18 cellular contexts compared by ENCODE assay signal in genomic region chr6:126662966-126663365, GRCh38.
DNase-seq lines count a peak whose midpoint lies in the region; ATAC-seq and TF ChIP-seq lines count a peak whose summit lies in the region.
"Had no signal": no experiment of that assay in that cellular context is flagged by ENCODE, and none has a peak within 500 bp of the region (broad histone marks: within the 10 kb centered on the region; RNA-seq: fewer than 3 reads in every experiment).

No MANE protein-coding gene starts in this region.

- H4K20me1 ChIP-seq in IMR-90 (ENCODE audit: insufficient read depth, low read length) (no peaks in the 10 kb centered on the region), fibroblast of lung (ENCODE audit: control insufficient read depth, extremely low read depth, insufficient read depth, low read length) (no peaks in the 10 kb centered on the region)
- H4K20me1 ChIP-seq: BLaER1 had no signal

- TF ChIP-seq EP300 in ovary (IDR thresholded peaks at IDR 0.05), result no peak

- H3K27ac Mint-ChIP-seq in T-helper 17 cell, result no peak overlapping the region
- H3K27ac Mint-ChIP-seq: CD4-positive, CD25-positive, alpha-beta regulatory T cell; H9 had no signal

- H3K4me1 ChIP-seq in IMR-90 (ENCODE audit: control insufficient read depth, insufficient read depth, low read length) (peaks cover 8% of the 10 kb centered on the region), fibroblast of lung (ENCODE audit: control insufficient read depth, extremely low read depth, insufficient read depth, low read length) (peaks cover 18% of the 10 kb centered on the region), muscle layer of colon (ENCODE audit: insufficient read depth, low read length) (peaks cover 19% of the 10 kb centered on the region), ovary (ENCODE audit: insufficient read depth) (no peaks in the 10 kb centered on the region)
- H3K4me1 ChIP-seq: BLaER1 had no signal

- H2BK15ac ChIP-seq in IMR-90 (ENCODE audit: low read depth, low read length), result no peak overlapping the region

- BruUV-seq in IMR-90 (replicated peaks; lab: Mats Ljungman, UMichigan), result no TSS peak

- no peaks in the 10 kb centered on the region for H3K79me2 ChIP-seq in fibroblast of lung (ENCODE audit: control insufficient read depth, insufficient read depth, low read length)

- H3K9ac ChIP-seq in IMR-90 (ENCODE audit: low read depth, low read length) (no peak overlapping the region), fibroblast of lung (ENCODE audit: insufficient read depth, low read length) (no peak overlapping the region), muscle layer of colon (ENCODE audit: low read length) (no peak overlapping the region)
- H3K9ac ChIP-seq: BLaER1 had no signal

- H2AK9ac ChIP-seq in IMR-90 (replicated peaks; ENCODE audit: low read depth, low read length, poor library complexity), result no peak overlapping the region

- H3K18ac ChIP-seq in IMR-90 (ENCODE audit: low read depth, low read length), result no peak overlapping the region

- no peak overlapping the region for H2AK5ac ChIP-seq in IMR-90 (ENCODE audit: low read depth, low read length)

- H3K23ac ChIP-seq in IMR-90 (ENCODE audit: low read depth, low read length), result no peak overlapping the region

- CTCF ChIA-PET in IMR-90 (lab: Yijun Ruan, JAX), result no interaction called here

- no peak for TF ChIP-seq RAD21 in IMR-90 (IDR thresholded peaks at IDR 0.05; ENCODE audit: low read length)

- no peak overlapping the region for H2BK20ac ChIP-seq in IMR-90 (ENCODE audit: low read depth, low read length)

- TF ChIP-seq CTCF in AG10803 (conservative IDR thresholded peaks at IDR 0.05; ENCODE audit: low read length), result no peak
- TF ChIP-seq CTCF in IMR-90 (conservative IDR thresholded peaks at IDR 0.05; ENCODE audit: low read depth, low read length), result no peak
- no peak for TF ChIP-seq CTCF in fibroblast of lung (conservative IDR thresholded peaks at IDR 0.05 in 1 of 2, IDR thresholded peaks at IDR 0.05 in 1 of 2; ENCODE audit: low read depth in 1 of 2, low read length in 2 of 2)
- no peak for TF ChIP-seq CTCF in ovary (IDR thresholded peaks at IDR 0.05)

- H3K4me3 Mint-ChIP-seq in T-helper 17 cell, result no peak overlapping the region
- H3K4me3 Mint-ChIP-seq: CD4-positive, CD25-positive, alpha-beta regulatory T cell; H9 had no signal

- no peaks in the 10 kb centered on the region for H3K9me1 ChIP-seq in IMR-90 (ENCODE audit: insufficient read depth, low read length)

- H3K36me3 ChIP-seq in IMR-90 (ENCODE audit: control insufficient read depth, insufficient read depth, low read length) (no peaks in the 10 kb centered on the region), fibroblast of lung (ENCODE audit: control insufficient read depth, insufficient read depth, low read length) (no peaks in the 10 kb centered on the region), muscle layer of colon (ENCODE audit: insufficient read depth, low read length) (no peaks in the 10 kb centered on the region), ovary (no peaks in the 10 kb centered on the region)
- H3K36me3 ChIP-seq: BLaER1 had no signal

- H3K79me1 ChIP-seq in IMR-90 (ENCODE audit: low read depth in 1 of 2, low read length in 2 of 2), result no peaks in the 10 kb centered on the region

- no peak overlapping the region for H3K4me2 ChIP-seq in IMR-90 (ENCODE audit: low read depth, low read length)
- H3K4me2 ChIP-seq in fibroblast of lung (ENCODE audit: extremely low read depth, insufficient read depth, low read length), result no peak overlapping the region
- H3K4me2 ChIP-seq: BLaER1 had no signal

- intact Hi-C loops in IMR-90 (cut with micrococcal nuclease) (loop anchor here (5.0 kb wide), 3 partner anchors 439 to 491 kb away; no protein-coding TSS in a partner anchor), ovary (cut with DNase I) (no loop called here)

- ATAC-seq in IMR-90 (ENCODE audit: low read depth) (no peak), T-helper 17 cell (no peak)
- ATAC-seq: K562 had no signal

- POLR2A ChIA-PET in IMR-90 (lab: Charles Lee; ENCODE audit: unreplicated experiment), result no interaction called here

- no peaks in the 10 kb centered on the region for H3K27me3 Mint-ChIP-seq in T-helper 17 cell

- no peak overlapping the region for H4K91ac ChIP-seq in IMR-90 (ENCODE audit: insufficient read depth, low read depth, low read length)

- DNase-seq in AG10803 (ENCODE audit: low read depth) (peak; percentile 21), IMR-90 (no peak), fibroblast of lung (ENCODE audit: low read depth in 2 of 2) (no peak), NCI-H1436 (lab: John Stamatoyannopoulos, UW) (no peak), T-helper 17 cell (no peak), ovary (no peak), cerebellum (ENCODE audit: low spot score) (no peak)
- DNase-seq: AML-193; Calu3; CD4-positive, CD25-positive, alpha-beta regulatory T cell; DMS 273 treated with DMSO at 0.1 percent for 48 hours; GOT3; H9 had no signal

- dilution Hi-C loops in IMR-90 (cut with HindIII; ENCODE audit: low sequenced_read_pairs, unreplicated experiment), result no loop called here

- no peak overlapping the region for H3K14ac ChIP-seq in IMR-90 (replicated peaks; ENCODE audit: low read depth, low read length)

- no peaks in the 10 kb centered on the region for H3K27me3 ChIP-seq in IMR-90 (ENCODE audit: control insufficient read depth, insufficient read depth, low read length)
- no peaks in the 10 kb centered on the region for H3K27me3 ChIP-seq in fibroblast of lung (ENCODE audit: control insufficient read depth, insufficient read depth, low read length)
- no peaks in the 10 kb centered on the region for H3K27me3 ChIP-seq in muscle layer of colon (ENCODE audit: control insufficient read depth in 1 of 2, insufficient read depth in 2 of 2, low read length in 2 of 2)
- H3K27me3 ChIP-seq in ovary, result no peaks in the 10 kb centered on the region
- H3K27me3 ChIP-seq: BLaER1 had no signal

- H3K4me1 Mint-ChIP-seq in T-helper 17 cell, result no peaks in the 10 kb centered on the region
- H3K4me1 Mint-ChIP-seq: CD4-positive, CD25-positive, alpha-beta regulatory T cell; H9 had no signal

- peak overlapping the region; percentile 4 for H2BK5ac ChIP-seq in IMR-90 (ENCODE audit: low read depth, low read length, poor library complexity, severe bottlenecking)

- TF ChIP-seq POLR2A in IMR-90 (IDR thresholded peaks at IDR 0.05; ENCODE audit: low read depth, low read length) (no peak), ovary (IDR thresholded peaks at IDR 0.05) (no peak)

- H2AFZ ChIP-seq in IMR-90 (replicated peaks; ENCODE audit: low read length, poor library complexity) (no peak overlapping the region), fibroblast of lung (ENCODE audit: low read length) (no peak overlapping the region)

- H3K27ac ChIP-seq in IMR-90 (ENCODE audit: insufficient read depth, low read length) (no peak overlapping the region), fibroblast of lung (ENCODE audit: insufficient read depth, low read length) (peak overlapping the region; percentile 72), muscle layer of colon (ENCODE audit: low read depth, low read length) (peak overlapping the region; percentile 29), ovary (no peak overlapping the region)
- H3K27ac ChIP-seq: 22Rv1, BLaER1, HL-60 had no signal

- in situ Hi-C loops in IMR-90 (cut with MboI; ENCODE audit: low sequenced_read_pairs), result loop anchor here (25.0 kb wide), 1 partner anchor 651 kb away; no protein-coding TSS in a partner anchor

- no peak overlapping the region for H3K4ac ChIP-seq in IMR-90 (ENCODE audit: low read depth, low read length)

- H3K4me3 ChIP-seq in AG10803 (ENCODE audit: low read length) (no peak overlapping the region), IMR-90 (ENCODE audit: insufficient read depth, low read depth, low read length) (no peak overlapping the region), fibroblast of lung (replicated peaks in 1 of 4; ENCODE audit: control extremely low read depth in 1 of 4, insufficient read depth in 1 of 4, low read depth in 3 of 4, low read length in 4 of 4) (no peak overlapping the region), muscle layer of colon (ENCODE audit: low read depth in 1 of 2, low read length in 2 of 2) (no peak overlapping the region), ovary (no peak overlapping the region)
- H3K4me3 ChIP-seq: BLaER1, K562 had no signal

- H3K56ac ChIP-seq in IMR-90 (ENCODE audit: extremely low read depth, insufficient read depth, low read length), result no peak overlapping the region

- H2BK120ac ChIP-seq in IMR-90 (ENCODE audit: low read depth, low read length), result no peak overlapping the region

- H3K9me3 ChIP-seq in IMR-90 (ENCODE audit: control insufficient read depth, insufficient read depth, low read length) (no peaks in the 10 kb centered on the region), fibroblast of lung (ENCODE audit: control insufficient read depth, insufficient read depth, low read depth, low read length) (no peaks in the 10 kb centered on the region), muscle layer of colon (ENCODE audit: low read length) (no peaks in the 10 kb centered on the region), T-helper 17 cell (ENCODE audit: control insufficient read depth, low read length, poor library complexity, severe bottlenecking) (no peaks in the 10 kb centered on the region), ovary (no peaks in the 10 kb centered on the region)
- H3K9me3 ChIP-seq: BLaER1 had no signal

- no peak overlapping the region for H4K5ac ChIP-seq in IMR-90 (ENCODE audit: low read depth, low read length)

- no peak overlapping the region for H4K8ac ChIP-seq in IMR-90 (ENCODE audit: low read depth in 2 of 2, low read length in 2 of 2)

- H3K36me3 Mint-ChIP-seq in T-helper 17 cell (ENCODE audit: low read depth), result no peaks in the 10 kb centered on the region
- H3K36me3 Mint-ChIP-seq: CD4-positive, CD25-positive, alpha-beta regulatory T cell had no signal

TF ChIP-seq in IMR-90, 13 proteins besides CTCF, POLR2A, EP300 and RAD21:
- TF ChIP-seq NFE2L2 (IDR thresholded peaks at IDR 0.05; ENCODE audit: low read depth, low read length), result no peak
- no peak for TF ChIP-seq BHLHE40 (IDR thresholded peaks at IDR 0.05; ENCODE audit: low read depth, low read length)
- no peak for TF ChIP-seq MAFK (IDR thresholded peaks at IDR 0.05; ENCODE audit: low read depth, low read length)
- TF ChIP-seq RFX5 (IDR thresholded peaks at IDR 0.05; ENCODE audit: low read depth, low read length), result no peak

Comparison
In these comparisons a context has a peak if more than half of its experiments do, and no peak if none do; other contexts are left out.
1. H3K27ac ChIP-seq: peak in fibroblast of lung (single experiment) and muscle layer of colon (single experiment); none in IMR-90 (single experiment) and ovary (0 of 2).